In the genomic region with DNA sequence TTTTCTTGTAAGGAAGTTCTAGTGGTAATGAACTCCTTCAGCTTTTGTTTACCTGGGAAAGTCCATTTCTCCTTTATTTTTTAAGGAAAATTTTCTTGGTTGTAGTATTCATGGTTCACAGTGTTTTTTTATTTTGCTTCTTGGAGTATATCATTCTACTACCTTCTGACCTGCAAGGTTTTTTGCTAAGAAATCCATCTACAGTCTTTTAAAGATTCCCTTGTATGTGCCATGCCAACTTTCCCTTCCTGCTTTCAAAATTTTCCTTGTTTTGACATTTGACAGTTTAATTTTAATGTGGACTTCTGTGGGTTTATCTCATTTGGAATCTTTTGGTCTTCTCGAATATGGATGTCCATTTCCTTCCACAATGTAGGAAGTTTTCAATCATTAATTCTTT, we compare ENCODE assay signal across 9 cellular contexts.
"Had no signal": no experiment of that assay in that cellular context is flagged by ENCODE, and none has a peak within 500 bp of the region (broad histone marks: within the 10 kb centered on the region; RNA-seq: fewer than 3 reads in every experiment).

No MANE protein-coding gene starts in this region.

- DNase-seq: IMR-90, KBM-7, KG1 had no signal

- H3K9ac ChIP-seq: KMS-11 had no signal

- H3K36me3 Mint-ChIP-seq: IgD-negative memory B cell had no signal

- H3K27ac Mint-ChIP-seq: IgD-negative memory B cell had no signal

- H3K4me3 ChIP-seq: K562 had no signal

- H3K4me1 Mint-ChIP-seq: IgD-negative memory B cell had no signal

- H3K4me2 ChIP-seq: KMS-11 had no signal

- FAIRE-seq: HepG2, HTR-8/SVneo, K562 had no signal

- H3K27ac ChIP-seq: HL-60, KMS-11 had no signal

- H3K27me3 Mint-ChIP-seq: IgD-negative memory B cell had no signal

- H3K4me3 Mint-ChIP-seq: IgD-negative memory B cell had no signal

- ATAC-seq: HepG2, K562 had no signal
